Comparison of ENCODE assay signal across 8 cellular contexts in genomic region chr20:11917663-11918062, GRCh38. TPM values are rescaled to one million over a fixed set of nuclear protein-coding genes. Genes with fewer than 3 reads are reported as not detected.
A peak's percentile ranks its signal among the peaks of the same experiment; 100 is the strongest.
DNase-seq lines count a peak whose midpoint lies in the region; ATAC-seq and TF ChIP-seq lines count a peak whose summit lies in the region.

Gene BTBD3 (plus strand): TSS chr20:11917893. CDS start chr20:11918276, 383 bp downstream.

- TF ChIP-seq CTCF in gastroesophageal sphincter (IDR thresholded peaks at IDR 0.05) (peak in 1 of 4 experiments; percentile 3), osteoblast (IDR thresholded peaks at IDR 0.05; ENCODE audit: extremely low read depth, low read depth, low read length) (no peak)

- POLR2A ChIA-PET in CD4-positive, alpha-beta memory T cell (lab: Charles Lee; ENCODE audit: partially characterized antibody) = no interaction called here

- peaks cover 0 to 5% (median 2%) of the 10 kb centered on the region in 8 donors for H3K9me3 Mint-ChIP-seq in CD4-positive, alpha-beta memory T cell

- no peaks in the 10 kb centered on the region for H3K27me3 Mint-ChIP-seq in CD4-positive, alpha-beta memory T cell
- H3K27me3 Mint-ChIP-seq in T-helper 17 cell = no peaks in the 10 kb centered on the region

- H3K27ac Mint-ChIP-seq in CD4-positive, alpha-beta memory T cell = no peak within 1 kb of the TSS
- no peak within 1 kb of the TSS for H3K27ac Mint-ChIP-seq in T-helper 17 cell

- H3K27me3 ChIP-seq in gastroesophageal sphincter (no peaks in the 10 kb centered on the region), osteoblast (ENCODE audit: insufficient read depth, low read length) (no peaks in the 10 kb centered on the region)
- H3K27me3 ChIP-seq in CD4-positive, alpha-beta memory T cell (ENCODE audit: insufficient read depth, low read length) = no peaks in the 10 kb centered on the region

- H2AFZ ChIP-seq in osteoblast (ENCODE audit: low read length) = no peak within 1 kb of the TSS

- H3K4me1 ChIP-seq in gastroesophageal sphincter (peaks cover 0 to 55% (median 0%) of the 10 kb centered on the region in 3 donors), osteoblast (ENCODE audit: insufficient read depth, low read length) (peaks cover 2% of the 10 kb centered on the region)
- H3K4me1 ChIP-seq in CD4-positive, alpha-beta memory T cell (ENCODE audit: insufficient read depth, low read length) = no peaks in the 10 kb centered on the region

- CTCF ChIA-PET in CD4-positive, alpha-beta memory T cell (lab: Charles Lee; ENCODE audit: partially characterized antibody) = no interaction called here

- H3K36me3 ChIP-seq in gastroesophageal sphincter (peaks cover 0 to 2% of the 10 kb centered on the region in 2 donors), osteoblast (ENCODE audit: insufficient read depth, low read length) (peaks cover 3% of the 10 kb centered on the region)
- H3K36me3 ChIP-seq in CD4-positive, alpha-beta memory T cell (ENCODE audit: insufficient read depth, low read length) = no peaks in the 10 kb centered on the region

- no peak within 1 kb of the TSS for H3K4me3 Mint-ChIP-seq in CD4-positive, alpha-beta memory T cell
- no peak within 1 kb of the TSS for H3K4me3 Mint-ChIP-seq in T-helper 17 cell

- intact Hi-C loops in CD4-positive, alpha-beta memory T cell (cut with micrococcal nuclease) = no loop called here

- H3K9me3 ChIP-seq in gastroesophageal sphincter (no peaks in the 10 kb centered on the region), osteoblast (ENCODE audit: low read depth, low read length) (no peaks in the 10 kb centered on the region), T-helper 17 cell (ENCODE audit: control insufficient read depth, low read length, poor library complexity, severe bottlenecking) (no peaks in the 10 kb centered on the region)
- H3K9me3 ChIP-seq in CD4-positive, alpha-beta memory T cell (ENCODE audit: control insufficient read depth in 1 of 2, low read length in 2 of 2) = no peaks in the 10 kb centered on the region

- WGBS in gastroesophageal sphincter (ENCODE audit: low coverage in 1 of 2), 2 donors = 0 to 5% methylated on average over 4 of the region's 4 CpGs

- no peaks in the 10 kb centered on the region for H3K36me3 Mint-ChIP-seq in CD4-positive, alpha-beta memory T cell
- H3K36me3 Mint-ChIP-seq in T-helper 17 cell (ENCODE audit: low read depth) = no peaks in the 10 kb centered on the region

- peak within 1 kb of the TSS in 3 of 4 donors; percentile 28 to 56 (median 49) for H3K27ac ChIP-seq in gastroesophageal sphincter
- H3K27ac ChIP-seq in osteoblast (ENCODE audit: low read depth, low read length) = no peak within 1 kb of the TSS
- H3K27ac ChIP-seq in CD4-positive, alpha-beta memory T cell (ENCODE audit: low read depth, low read length) = no peak within 1 kb of the TSS

- H3K4me1 Mint-ChIP-seq in CD4-positive, alpha-beta memory T cell = no peaks in the 10 kb centered on the region
- H3K4me1 Mint-ChIP-seq in T-helper 17 cell = no peaks in the 10 kb centered on the region

- DNase-seq in A172 (ENCODE audit: low spot score) (no peak), LHCN-M2 (ENCODE audit: low read depth) (peak; percentile 55), UCSD-AML1 (lab: John Stamatoyannopoulos, UW; ENCODE audit: unreplicated experiment) (peak; percentile 19), osteoblast (ENCODE audit: insufficient read length, low spot score, missing footprints) (no peak), T-helper 17 cell (no peak)
- DNase-seq in CD4-positive, alpha-beta memory T cell = no peak

- peaks cover 62% of the 10 kb centered on the region for H3K79me2 ChIP-seq in osteoblast (ENCODE audit: insufficient read depth, low read length)

- peaks cover 4% of the 10 kb centered on the region for H4K20me1 ChIP-seq in osteoblast (ENCODE audit: insufficient read depth, low read length)

- H3K4me2 ChIP-seq in osteoblast (ENCODE audit: insufficient read depth, low read length) = peak within 1 kb of the TSS; percentile 44

- TF ChIP-seq EP300 in gastroesophageal sphincter (IDR thresholded peaks at IDR 0.05) = no peak

- H3K4me3 ChIP-seq in gastroesophageal sphincter (peak within 1 kb of the TSS; percentile 35 to 43), osteoblast (ENCODE audit: insufficient read depth, low read length) (peak within 1 kb of the TSS; percentile 40)
- no peak within 1 kb of the TSS for H3K4me3 ChIP-seq in CD4-positive, alpha-beta memory T cell (ENCODE audit: low read length in 2 of 2)

- TF ChIP-seq POLR2A in gastroesophageal sphincter (IDR thresholded peaks at IDR 0.05) = peak; percentile 26 to 58

- ATAC-seq in GM19035 (IDR thresholded peaks at IDR 0.05; ENCODE audit: unreplicated experiment) = peak; percentile 81
- peak; percentile 85 for ATAC-seq in gastroesophageal sphincter
- ATAC-seq in T-helper 17 cell = no peak

RNA-seq across cellular contexts. Expression of gene BTBD3, which starts in this region (rescaled TPM):
- 29.6 and 35.8 TPM in 2 replicates for total RNA-seq in A172 (2014; rRNA removed; shearing (Covaris generic))
- 18.9 and 21.7 TPM in 2 replicates for total RNA-seq in LHCN-M2 (2014; rRNA removed)
- polyA plus RNA-seq in LHCN-M2 (2012) = 6.6 TPM
- total RNA-seq in gastroesophageal sphincter = 10 to 100 TPM; 25.9 to 87.8 (median 34.8) TPM
- 17.4 and 18.9 TPM in 2 replicates for total RNA-seq in osteoblast
- total RNA-seq in CD4-positive, alpha-beta memory T cell = under 1 TPM; 0.70 to 0.78 TPM
- 1 to 10 TPM in 1 of 2 donors, not detected in 1; 1.4 TPM for polyA plus RNA-seq in CD4-positive, alpha-beta memory T cell
- total RNA-seq in T-helper 17 cell = 1 to 10 TPM; 1.1 to 2.4 TPM

Comparison
In these comparisons a context has a peak if more than half of its experiments do, and no peak if none do; other contexts are left out.
1. DNase-seq: peak in LHCN-M2 (single experiment) and UCSD-AML1 (single experiment); none in A172 (single experiment), osteoblast (single experiment), CD4-positive, alpha-beta memory T cell (0 of 5) and T-helper 17 cell (0 of 3).
2. H3K27ac ChIP-seq: peak in gastroesophageal sphincter (3 of 4); none in osteoblast (single experiment) and CD4-positive, alpha-beta memory T cell (single experiment).
3. H3K4me3 ChIP-seq: peak in gastroesophageal sphincter (2 of 2) and osteoblast (single experiment); none in CD4-positive, alpha-beta memory T cell (0 of 2).